8 cellular contexts compared by ENCODE assay signal in the genomic region with DNA sequence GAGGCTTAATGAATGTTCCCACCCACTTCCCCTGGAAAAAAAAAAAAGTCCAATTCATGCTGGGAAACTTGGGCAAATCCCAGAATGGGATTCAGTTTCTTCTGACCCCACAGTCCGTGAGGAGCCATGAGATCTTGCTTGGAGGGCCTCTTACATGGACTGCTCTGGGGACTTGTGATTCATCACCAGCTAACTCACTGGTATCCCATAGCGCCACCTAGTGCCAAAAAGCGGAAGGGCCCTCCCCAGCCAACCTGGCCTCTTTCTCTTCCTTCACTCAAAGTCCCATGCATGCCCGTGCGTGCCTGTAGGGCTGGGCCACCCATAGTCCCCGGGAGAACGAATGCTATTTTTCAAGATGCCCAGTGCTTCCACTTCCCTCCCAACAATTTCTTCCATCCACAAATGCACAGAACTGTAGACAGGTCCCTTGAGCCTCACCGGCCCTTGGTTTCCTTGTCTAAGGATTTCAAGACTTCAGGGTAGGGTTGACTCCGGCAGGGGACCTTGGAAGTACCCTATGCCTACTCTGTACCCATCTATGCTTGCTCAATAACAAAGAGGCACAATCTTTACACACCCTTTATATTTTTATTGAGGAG. TPM values are rescaled to one million over a fixed set of nuclear protein-coding genes. Genes with fewer than 3 reads are reported as not detected.
DNase-seq lines count a peak whose midpoint lies in the region; ATAC-seq and TF ChIP-seq lines count a peak whose summit lies in the region.

No MANE protein-coding gene starts in this region.

- H3K4me3 ChIP-seq in dorsolateral prefrontal cortex = no peak overlapping the region

- peak; percentile 78 for ATAC-seq in GM19023 (IDR thresholded peaks at IDR 0.05; ENCODE audit: unreplicated experiment)
- peak; percentile 67 for ATAC-seq in HG03460 (IDR thresholded peaks at IDR 0.05; ENCODE audit: unreplicated experiment)

- DNase-seq in Ammon's horn (ENCODE audit: low spot score) (peak; percentile 83), NCI-H748 (lab: John Stamatoyannopoulos, UW; ENCODE audit: unreplicated experiment) (peak; percentile 67), dorsolateral prefrontal cortex (peak; percentile 77 to 93 (median 84)), medulla oblongata (ENCODE audit: extremely low spot score) (peak; percentile 79)
- peak; percentile 78 to 83 for DNase-seq in activated CD4-positive, alpha-beta T cell treated with anti-CD3 and anti-CD28 coated beads, Interleukin-2, amount 50 U/mL, for 4 hours
- peak; percentile 40 for DNase-seq in stimulated activated CD8-positive, alpha-beta memory T cell treated with anti-CD3 and anti-CD28 coated beads, Interleukin-12 subunit alpha, Interleukin-12 subunit beta, amount 100 ng/mL, for 24 hours (ENCODE audit: extremely low read depth)

- intact Hi-C loops in dorsolateral prefrontal cortex (cut with DNase I) = loop anchor here (2.0 to 5.0 kb wide), 3 partner anchors 39 to 124 kb away; no protein-coding TSS in a partner anchor

- peak overlapping the region in 34 of 59 donors; percentile 7 to 85 (median 45) for H3K27ac ChIP-seq in dorsolateral prefrontal cortex

- H3K27me3 ChIP-seq in dorsolateral prefrontal cortex = peaks cover 0 to 95% (median 33%) of the 10 kb centered on the region in 45 donors

- peak; percentile 35 to 94 (median 84) for TF ChIP-seq CTCF in dorsolateral prefrontal cortex (IDR thresholded peaks at IDR 0.05 in 54 of 56, conservative IDR thresholded peaks at IDR 0.05 in 2 of 56; ENCODE audit: low read depth in 1 of 56, partially characterized antibody in 56 of 56)

RNA-seq across cellular contexts. Expression of gene RTL5, which starts 5.1 kb away (rescaled TPM):
- 10 to 100 TPM; 18.0 to 36.4 (median 27.1) TPM for total RNA-seq in dorsolateral prefrontal cortex

RNA-seq across cellular contexts. Expression of gene PIN4, which starts 54.9 kb away (rescaled TPM):
- total RNA-seq in dorsolateral prefrontal cortex = 10 to 100 TPM in 107 of 120 experiments, 1 to 10 TPM in 13; 8.5 to 21.1 (median 13.4) TPM
